In genomic region chr10:63523015-63523414, GRCh38 we compare ENCODE assay signal across 9 cellular contexts. TPM values are rescaled to one million over a fixed set of nuclear protein-coding genes. Genes with fewer than 3 reads are reported as not detected.
A peak's percentile ranks its signal among the peaks of the same experiment; 100 is the strongest.
DNase-seq lines count a peak whose midpoint lies in the region; TF ChIP-seq lines count a peak whose summit lies in the region.
"Had no signal": no experiment of that assay in that cellular context is flagged by ENCODE, and none has a peak within 500 bp of the region (broad histone marks: within the 10 kb centered on the region; RNA-seq: fewer than 3 reads in every experiment).

No MANE protein-coding gene starts in this region.

- H3K4me2 ChIP-seq in mesenchymal stem cell (ENCODE audit: low read length, poor library complexity, severe bottlenecking), result no peak overlapping the region

- no peak for DNase-seq in activated T-cell treated with anti-CD3 and anti-CD28 coated beads, Interleukin-2, amount 50 U/mL, for 24 hours
- DNase-seq in activated T-cell treated with anti-CD3 and anti-CD28 coated beads, Interleukin-2, amount 50 U/mL, for 48 hours, result no peak
- DNase-seq in mesenchymal stem cell (no peak), tibial nerve (ENCODE audit: low spot score in 2 of 2) (no peak), SK-N-DZ (ENCODE audit: low spot score) (no peak), testis (no peak), NCI-H69 (lab: John Stamatoyannopoulos, UW) (no peak)

- H3K36me3 ChIP-seq in mesenchymal stem cell (ENCODE audit: control insufficient read depth in 1 of 2, insufficient read depth in 2 of 2, low read depth in 1 of 2, low read length in 2 of 2) (peaks cover 4% of the 10 kb centered on the region in 2 experiments), tibial nerve (no peaks in the 10 kb centered on the region), testis (ENCODE audit: low read depth, missing control alignments) (no peaks in the 10 kb centered on the region)

- no peak overlapping the region for H2BK5ac ChIP-seq in mesenchymal stem cell (ENCODE audit: low read depth, low read length, poor library complexity, severe bottlenecking)

- no peak overlapping the region for H3K4ac ChIP-seq in mesenchymal stem cell (ENCODE audit: low read depth in 1 of 2, low read length in 2 of 2)

- H4K91ac ChIP-seq in mesenchymal stem cell (ENCODE audit: low read length), result no peak overlapping the region

- peak overlapping the region; percentile 87 for H3K4me3 Mint-ChIP-seq in activated T-cell treated with anti-CD3 and anti-CD28 coated beads, Interleukin-2, amount 50 U/mL, for 24 hours

- H3K18ac ChIP-seq in mesenchymal stem cell (ENCODE audit: low read depth in 1 of 2, low read length in 2 of 2), result no peak overlapping the region

- no peaks in the 10 kb centered on the region for H3K27me3 ChIP-seq in mesenchymal stem cell (ENCODE audit: control insufficient read depth in 1 of 2, insufficient read depth in 1 of 2, low read length in 2 of 2)
- no peaks in the 10 kb centered on the region for H3K27me3 ChIP-seq in tibial nerve
- H3K27me3 ChIP-seq in testis, result no peaks in the 10 kb centered on the region

- H3K27ac Mint-ChIP-seq in activated T-cell treated with anti-CD3 and anti-CD28 coated beads, Interleukin-2, amount 50 U/mL, for 24 hours, result no peak overlapping the region

- TF ChIP-seq CTCF in tibial nerve (IDR thresholded peaks at IDR 0.05), result no peak
- TF ChIP-seq CTCF in testis (IDR thresholded peaks at IDR 0.05), result no peak

- 88% methylated on average over 2 of the region's 2 CpGs for WGBS in mesenchymal stem cell
- WGBS in tibial nerve, 2 donors, result 73 to 78% methylated on average over 2 of the region's 2 CpGs
- WGBS in testis, 2 donors, result 71 to 75% methylated on average over 2 of the region's 2 CpGs

- no peak overlapping the region for H4K8ac ChIP-seq in mesenchymal stem cell (ENCODE audit: low read length)

- H3K14ac ChIP-seq in mesenchymal stem cell (ENCODE audit: low read length in 2 of 2), result no peak overlapping the region

- peak overlapping the region in 1 of 2 experiments; percentile 11 for H2BK12ac ChIP-seq in mesenchymal stem cell (ENCODE audit: low read length in 2 of 2)

- TF ChIP-seq EP300 in tibial nerve (IDR thresholded peaks at IDR 0.05), result no peak

- H2AK5ac ChIP-seq in mesenchymal stem cell (ENCODE audit: low read length, severe bottlenecking), result no peak overlapping the region

- no peak overlapping the region for H2BK120ac ChIP-seq in mesenchymal stem cell (ENCODE audit: low read depth, low read length)

- peaks cover under 1% of the 10 kb centered on the region for H3K79me1 ChIP-seq in mesenchymal stem cell (replicated peaks; ENCODE audit: low read length, poor library complexity, severe bottlenecking)

- H3K4me1 Mint-ChIP-seq in activated T-cell treated with anti-CD3 and anti-CD28 coated beads, Interleukin-2, amount 50 U/mL, for 24 hours (ENCODE audit: low read depth), result peaks cover 66% of the 10 kb centered on the region

- H3K27ac ChIP-seq in angular gyrus (ENCODE audit: low read depth, low read length), result peak overlapping the region; percentile 98
- H3K27ac ChIP-seq in mesenchymal stem cell (ENCODE audit: low read length, poor library complexity, severe bottlenecking), result no peak overlapping the region
- H3K27ac ChIP-seq in tibial nerve, result peak overlapping the region; percentile 97 to 100 (median 99)
- peak overlapping the region in 1 of 2 donors; percentile 98 for H3K27ac ChIP-seq in testis

- intact Hi-C loops in testis (cut with DNase I; ENCODE audit: low total_unique reads), result no loop called here

- H3K4me1 ChIP-seq in mesenchymal stem cell (ENCODE audit: control insufficient read depth, insufficient read depth, low read depth, low read length), result peaks cover 4% of the 10 kb centered on the region
- H3K4me1 ChIP-seq in tibial nerve, result peaks cover 0 to 46% (median 22%) of the 10 kb centered on the region in 4 donors
- peaks cover 3% of the 10 kb centered on the region for H3K4me1 ChIP-seq in testis

- H3K9me3 Mint-ChIP-seq in activated T-cell treated with anti-CD3 and anti-CD28 coated beads, Interleukin-2, amount 50 U/mL, for 24 hours, result no peaks in the 10 kb centered on the region
- H3K9me3 Mint-ChIP-seq: CD14-positive monocyte had no signal

- H3K36me3 Mint-ChIP-seq in activated T-cell treated with anti-CD3 and anti-CD28 coated beads, Interleukin-2, amount 50 U/mL, for 24 hours (ENCODE audit: low read depth), result peaks cover 41% of the 10 kb centered on the region

- TF ChIP-seq POLR2A in tibial nerve (IDR thresholded peaks at IDR 0.05), result no peak
- TF ChIP-seq POLR2A in testis (IDR thresholded peaks at IDR 0.05), result no peak

- H3K27me3 Mint-ChIP-seq in activated T-cell treated with anti-CD3 and anti-CD28 coated beads, Interleukin-2, amount 50 U/mL, for 24 hours, result no peaks in the 10 kb centered on the region

- H3K23ac ChIP-seq in mesenchymal stem cell (ENCODE audit: low read length in 2 of 2), result no peak overlapping the region

- H3K9ac ChIP-seq in mesenchymal stem cell (ENCODE audit: low read length), result peak overlapping the region; percentile 98

- H3K9me3 ChIP-seq in mesenchymal stem cell (ENCODE audit: control insufficient read depth, low read length) (no peaks in the 10 kb centered on the region), tibial nerve (no peaks in the 10 kb centered on the region), testis (no peaks in the 10 kb centered on the region)

- H3K4me3 ChIP-seq in mesenchymal stem cell (ENCODE audit: insufficient read depth in 1 of 2, low read depth in 1 of 2, low read length in 2 of 2) (peak overlapping the region in 1 of 2 experiments; percentile 96), tibial nerve (no peak overlapping the region), testis (no peak overlapping the region)

- no peak overlapping the region for H2BK15ac ChIP-seq in mesenchymal stem cell (ENCODE audit: low read depth, poor library complexity, severe bottlenecking)

- H2AFZ ChIP-seq in mesenchymal stem cell (ENCODE audit: low read depth, low read length), result no peak overlapping the region

RNA-seq across cellular contexts. Expression of gene REEP3, which starts 1.8 kb away (rescaled TPM):
- polyA plus RNA-seq in mesenchymal stem cell (2013, experiment 1 of 2), result 38.5 TPM
- 42.0 TPM for polyA plus RNA-seq in mesenchymal stem cell (2013, experiment 2 of 2)
- total RNA-seq in tibial nerve (10 to 100 TPM; 45.9 to 67.4 (median 63.3) TPM), testis (10 to 100 TPM; 18.4 to 20.3 TPM)
- 19.5 and 20.6 TPM in 2 replicates for polyA plus RNA-seq in SK-N-DZ (2014; cell fraction: cytosol; rRNA removed)
- polyA plus RNA-seq in SK-N-DZ (2014; cell fraction: nucleus; rRNA removed), result 5.9 and 6.2 TPM in 2 replicates
- polyA plus RNA-seq in testis (ENCODE audit: insufficient read depth, low read depth, low replicate concordance), result 45.2 TPM

RNA-seq across cellular contexts. Expression of gene JMJD1C, which starts 57.2 kb away (rescaled TPM):
- polyA plus RNA-seq in mesenchymal stem cell (2013, experiment 1 of 2), result 23.7 TPM
- 25.8 TPM for polyA plus RNA-seq in mesenchymal stem cell (2013, experiment 2 of 2)
- total RNA-seq in tibial nerve (100 to 1,000 TPM; 100 to 156 (median 131) TPM), testis (100 to 1,000 TPM in 1 of 2 donors, 10 to 100 TPM in 1; 94.6 to 111 TPM)
- 21.8 and 25.7 TPM in 2 replicates for polyA plus RNA-seq in SK-N-DZ (2014; cell fraction: cytosol; rRNA removed)
- 79.7 and 93.1 TPM in 2 replicates for polyA plus RNA-seq in SK-N-DZ (2014; cell fraction: nucleus; rRNA removed)
- polyA plus RNA-seq in testis (ENCODE audit: insufficient read depth, low read depth, low replicate concordance), result 29.7 TPM
